1 cellular context compared by ENCODE assay signal in the genomic region with DNA sequence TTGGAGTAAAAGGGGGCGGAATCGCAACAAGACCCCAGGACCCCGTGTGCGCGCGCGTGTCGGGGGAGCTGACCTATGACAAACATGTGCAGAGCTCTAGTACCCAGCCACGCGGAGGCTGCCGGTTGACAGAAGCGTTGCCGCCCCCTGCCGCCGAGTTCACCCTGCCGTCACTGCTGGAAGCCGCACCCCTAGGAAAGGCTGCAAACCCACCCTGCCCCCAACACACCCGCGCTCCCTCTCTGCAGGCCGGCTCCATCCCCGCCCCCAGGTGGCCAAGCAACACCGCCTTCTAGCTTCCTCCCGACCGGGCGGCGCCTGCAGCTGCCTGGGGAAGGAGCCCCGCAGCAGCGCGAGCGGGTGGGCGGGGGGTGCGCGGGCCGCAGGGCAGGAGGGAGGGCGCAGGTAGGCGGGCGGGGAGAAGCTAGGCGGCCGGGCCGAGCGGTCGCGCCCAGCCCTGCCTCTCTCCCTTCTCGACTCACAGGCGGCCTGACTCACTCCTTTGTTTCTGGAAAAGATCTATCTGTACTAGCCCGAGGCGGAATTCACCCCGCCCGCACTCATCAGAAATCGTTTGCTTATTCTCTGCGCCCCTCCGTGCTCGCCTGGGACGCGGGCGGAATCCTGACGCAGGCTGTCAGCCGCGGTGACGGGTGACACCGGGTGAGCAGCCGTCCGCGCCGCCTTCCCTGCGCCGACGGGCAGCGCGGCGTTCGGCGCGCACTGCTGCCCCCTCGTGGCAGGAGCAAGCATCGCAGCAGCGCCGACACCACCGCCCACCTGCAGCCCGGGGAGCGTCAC.
TF ChIP-seq lines count a peak whose summit lies in the region.

No MANE protein-coding gene starts in this region.

TF ChIP-seq in GM12878, 131 proteins besides CTCF, POLR2A, EP300 and RAD21 (continued from another document and continues in another):
- TF ChIP-seq, protein P1, sequence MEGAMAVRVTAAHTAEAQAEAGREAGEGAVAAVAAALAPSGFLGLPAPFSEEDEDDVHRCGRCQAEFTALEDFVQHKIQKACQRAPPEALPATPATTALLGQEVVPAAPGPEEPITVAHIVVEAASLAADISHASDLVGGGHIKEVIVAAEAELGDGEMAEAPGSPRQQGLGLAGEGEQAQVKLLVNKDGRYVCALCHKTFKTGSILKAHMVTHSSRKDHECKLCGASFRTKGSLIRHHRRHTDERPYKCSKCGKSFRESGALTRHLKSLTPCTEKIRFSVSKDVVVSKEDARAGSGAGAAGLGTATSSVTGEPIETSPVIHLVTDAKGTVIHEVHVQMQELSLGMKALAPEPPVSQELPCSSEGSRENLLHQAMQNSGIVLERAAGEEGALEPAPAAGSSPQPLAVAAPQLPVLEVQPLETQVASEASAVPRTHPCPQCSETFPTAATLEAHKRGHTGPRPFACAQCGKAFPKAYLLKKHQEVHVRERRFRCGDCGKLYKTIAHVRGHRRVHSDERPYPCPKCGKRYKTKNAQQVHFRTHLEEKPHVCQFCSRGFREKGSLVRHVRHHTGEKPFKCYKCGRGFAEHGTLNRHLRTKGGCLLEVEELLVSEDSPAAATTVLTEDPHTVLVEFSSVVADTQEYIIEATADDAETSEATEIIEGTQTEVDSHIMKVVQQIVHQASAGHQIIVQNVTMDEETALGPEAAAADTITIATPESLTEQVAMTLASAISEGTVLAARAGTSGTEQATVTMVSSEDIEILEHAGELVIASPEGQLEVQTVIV (IDR thresholded peaks at IDR 0.05; ENCODE audit: borderline replicate concordance, partially characterized antibody), result no peak
- TF ChIP-seq SREBF1 (IDR thresholded peaks at IDR 0.05; ENCODE audit: low read length) (no peak), NR2C2 (IDR thresholded peaks at IDR 0.05; ENCODE audit: borderline replicate concordance, control insufficient read depth, insufficient read length, low read depth) (no peak), ATF7 (IDR thresholded peaks at IDR 0.05; ENCODE audit: low read depth) (no peak), KAT2A (conservative IDR thresholded peaks at IDR 0.05; ENCODE audit: control insufficient read depth, low read depth, low read length) (no peak), TBL1XR1 (IDR thresholded peaks at IDR 0.05; ENCODE audit: low read depth, low read length) (no peak), SUPT20H (IDR thresholded peaks at IDR 0.05; ENCODE audit: borderline replicate concordance, control insufficient read depth, low read depth, low read length) (no peak), BCL11A (IDR thresholded peaks at IDR 0.05; ENCODE audit: low read depth, low read length) (no peak), KLF5 (IDR thresholded peaks at IDR 0.05; ENCODE audit: partially characterized antibody) (no peak), RELA (IDR thresholded peaks at IDR 0.05; ENCODE audit: borderline replicate concordance, partially characterized antibody) (no peak), NBN (IDR thresholded peaks at IDR 0.05) (no peak), POLR2AphosphoS5 (IDR thresholded peaks at IDR 0.05; ENCODE audit: low read length) (no peak), BHLHE40 (IDR thresholded peaks at IDR 0.05; ENCODE audit: borderline replicate concordance in 1 of 2, low read depth in 2 of 2, low read length in 1 of 2) (peak; percentile 24 to 63; a peak in 2 of 4 replicates), YBX1 (IDR thresholded peaks at IDR 0.05) (no peak), SRF (IDR thresholded peaks at IDR 0.05; ENCODE audit: low read depth in 2 of 2, low read length in 2 of 2) (no peak), SP1 (IDR thresholded peaks at IDR 0.05; ENCODE audit: low read depth, low read length) (peak; percentile 22), IKZF2 (IDR thresholded peaks at IDR 0.05) (no peak), MYB (IDR thresholded peaks at IDR 0.05; ENCODE audit: borderline replicate concordance, low read depth, low read length) (no peak), PAX8 (IDR thresholded peaks at IDR 0.05) (no peak), DPF2 (IDR thresholded peaks at IDR 0.05) (peak; percentile 66), POU2F2 (IDR thresholded peaks at IDR 0.05; ENCODE audit: borderline replicate concordance, low read depth, low read length) (no peak), CEBPB (IDR thresholded peaks at IDR 0.05; ENCODE audit: borderline replicate concordance in 1 of 2, low read depth in 2 of 2, low read length in 2 of 2) (no peak), WRNIP1 (IDR thresholded peaks at IDR 0.05; ENCODE audit: borderline replicate concordance, low read depth, low read length) (no peak), RFX5 (IDR thresholded peaks at IDR 0.05; ENCODE audit: low read depth, low read length) (no peak), PAX5 (IDR thresholded peaks at IDR 0.05; ENCODE audit: borderline replicate concordance, low read depth, low read length) (peak; percentile 47; the same call in 1 of the 2 replicates), SREBF2 (IDR thresholded peaks at IDR 0.05; ENCODE audit: low read length) (no peak), CBFB (IDR thresholded peaks at IDR 0.05; ENCODE audit: low read depth) (no peak), EGR1 (IDR thresholded peaks at IDR 0.05; ENCODE audit: borderline replicate concordance in 1 of 2, low read depth in 2 of 2, low read length in 2 of 2) (peak in 1 of 2 experiments; percentile 66; a peak in 2 of 3 replicates), NR2F1 (conservative IDR thresholded peaks at IDR 0.05) (peak; percentile 28; the same call in 1 of the 2 replicates), SIN3A (IDR thresholded peaks at IDR 0.05; ENCODE audit: low read depth, low read length) (no peak), CHD1 (IDR thresholded peaks at IDR 0.05; ENCODE audit: low read depth, low read length) (no peak), TCF3 (IDR thresholded peaks at IDR 0.05; ENCODE audit: borderline replicate concordance, insufficient read depth, low read depth, low read length) (peak; percentile 93)
- TF ChIP-seq, protein P2, sequence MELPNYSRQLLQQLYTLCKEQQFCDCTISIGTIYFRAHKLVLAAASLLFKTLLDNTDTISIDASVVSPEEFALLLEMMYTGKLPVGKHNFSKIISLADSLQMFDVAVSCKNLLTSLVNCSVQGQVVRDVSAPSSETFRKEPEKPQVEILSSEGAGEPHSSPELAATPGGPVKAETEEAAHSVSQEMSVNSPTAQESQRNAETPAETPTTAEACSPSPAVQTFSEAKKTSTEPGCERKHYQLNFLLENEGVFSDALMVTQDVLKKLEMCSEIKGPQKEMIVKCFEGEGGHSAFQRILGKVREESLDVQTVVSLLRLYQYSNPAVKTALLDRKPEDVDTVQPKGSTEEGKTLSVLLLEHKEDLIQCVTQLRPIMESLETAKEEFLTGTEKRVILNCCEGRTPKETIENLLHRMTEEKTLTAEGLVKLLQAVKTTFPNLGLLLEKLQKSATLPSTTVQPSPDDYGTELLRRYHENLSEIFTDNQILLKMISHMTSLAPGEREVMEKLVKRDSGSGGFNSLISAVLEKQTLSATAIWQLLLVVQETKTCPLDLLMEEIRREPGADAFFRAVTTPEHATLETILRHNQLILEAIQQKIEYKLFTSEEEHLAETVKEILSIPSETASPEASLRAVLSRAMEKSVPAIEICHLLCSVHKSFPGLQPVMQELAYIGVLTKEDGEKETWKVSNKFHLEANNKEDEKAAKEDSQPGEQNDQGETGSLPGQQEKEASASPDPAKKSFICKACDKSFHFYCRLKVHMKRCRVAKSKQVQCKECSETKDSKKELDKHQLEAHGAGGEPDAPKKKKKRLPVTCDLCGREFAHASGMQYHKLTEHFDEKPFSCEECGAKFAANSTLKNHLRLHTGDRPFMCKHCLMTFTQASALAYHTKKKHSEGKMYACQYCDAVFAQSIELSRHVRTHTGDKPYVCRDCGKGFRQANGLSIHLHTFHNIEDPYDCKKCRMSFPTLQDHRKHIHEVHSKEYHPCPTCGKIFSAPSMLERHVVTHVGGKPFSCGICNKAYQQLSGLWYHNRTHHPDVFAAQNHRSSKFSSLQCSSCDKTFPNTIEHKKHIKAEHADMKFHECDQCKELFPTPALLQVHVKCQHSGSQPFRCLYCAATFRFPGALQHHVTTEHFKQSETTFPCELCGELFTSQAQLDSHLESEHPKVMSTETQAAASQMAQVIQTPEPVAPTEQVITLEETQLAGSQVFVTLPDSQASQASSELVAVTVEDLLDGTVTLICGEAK (IDR thresholded peaks at IDR 0.05; ENCODE audit: borderline replicate concordance), result no peak
- TF ChIP-seq, protein P3, sequence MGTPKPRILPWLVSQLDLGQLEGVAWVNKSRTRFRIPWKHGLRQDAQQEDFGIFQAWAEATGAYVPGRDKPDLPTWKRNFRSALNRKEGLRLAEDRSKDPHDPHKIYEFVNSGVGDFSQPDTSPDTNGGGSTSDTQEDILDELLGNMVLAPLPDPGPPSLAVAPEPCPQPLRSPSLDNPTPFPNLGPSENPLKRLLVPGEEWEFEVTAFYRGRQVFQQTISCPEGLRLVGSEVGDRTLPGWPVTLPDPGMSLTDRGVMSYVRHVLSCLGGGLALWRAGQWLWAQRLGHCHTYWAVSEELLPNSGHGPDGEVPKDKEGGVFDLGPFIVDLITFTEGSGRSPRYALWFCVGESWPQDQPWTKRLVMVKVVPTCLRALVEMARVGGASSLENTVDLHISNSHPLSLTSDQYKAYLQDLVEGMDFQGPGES (IDR thresholded peaks at IDR 0.05), result no peak
- TF ChIP-seq, protein P4, sequence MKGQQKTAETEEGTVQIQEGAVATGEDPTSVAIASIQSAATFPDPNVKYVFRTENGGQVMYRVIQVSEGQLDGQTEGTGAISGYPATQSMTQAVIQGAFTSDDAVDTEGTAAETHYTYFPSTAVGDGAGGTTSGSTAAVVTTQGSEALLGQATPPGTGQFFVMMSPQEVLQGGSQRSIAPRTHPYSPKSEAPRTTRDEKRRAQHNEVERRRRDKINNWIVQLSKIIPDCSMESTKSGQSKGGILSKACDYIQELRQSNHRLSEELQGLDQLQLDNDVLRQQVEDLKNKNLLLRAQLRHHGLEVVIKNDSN (IDR thresholded peaks at IDR 0.05; ENCODE audit: borderline replicate concordance, extremely low read length, insufficient read depth, low read depth, low read length), result no peak
- TF ChIP-seq, protein P5, sequence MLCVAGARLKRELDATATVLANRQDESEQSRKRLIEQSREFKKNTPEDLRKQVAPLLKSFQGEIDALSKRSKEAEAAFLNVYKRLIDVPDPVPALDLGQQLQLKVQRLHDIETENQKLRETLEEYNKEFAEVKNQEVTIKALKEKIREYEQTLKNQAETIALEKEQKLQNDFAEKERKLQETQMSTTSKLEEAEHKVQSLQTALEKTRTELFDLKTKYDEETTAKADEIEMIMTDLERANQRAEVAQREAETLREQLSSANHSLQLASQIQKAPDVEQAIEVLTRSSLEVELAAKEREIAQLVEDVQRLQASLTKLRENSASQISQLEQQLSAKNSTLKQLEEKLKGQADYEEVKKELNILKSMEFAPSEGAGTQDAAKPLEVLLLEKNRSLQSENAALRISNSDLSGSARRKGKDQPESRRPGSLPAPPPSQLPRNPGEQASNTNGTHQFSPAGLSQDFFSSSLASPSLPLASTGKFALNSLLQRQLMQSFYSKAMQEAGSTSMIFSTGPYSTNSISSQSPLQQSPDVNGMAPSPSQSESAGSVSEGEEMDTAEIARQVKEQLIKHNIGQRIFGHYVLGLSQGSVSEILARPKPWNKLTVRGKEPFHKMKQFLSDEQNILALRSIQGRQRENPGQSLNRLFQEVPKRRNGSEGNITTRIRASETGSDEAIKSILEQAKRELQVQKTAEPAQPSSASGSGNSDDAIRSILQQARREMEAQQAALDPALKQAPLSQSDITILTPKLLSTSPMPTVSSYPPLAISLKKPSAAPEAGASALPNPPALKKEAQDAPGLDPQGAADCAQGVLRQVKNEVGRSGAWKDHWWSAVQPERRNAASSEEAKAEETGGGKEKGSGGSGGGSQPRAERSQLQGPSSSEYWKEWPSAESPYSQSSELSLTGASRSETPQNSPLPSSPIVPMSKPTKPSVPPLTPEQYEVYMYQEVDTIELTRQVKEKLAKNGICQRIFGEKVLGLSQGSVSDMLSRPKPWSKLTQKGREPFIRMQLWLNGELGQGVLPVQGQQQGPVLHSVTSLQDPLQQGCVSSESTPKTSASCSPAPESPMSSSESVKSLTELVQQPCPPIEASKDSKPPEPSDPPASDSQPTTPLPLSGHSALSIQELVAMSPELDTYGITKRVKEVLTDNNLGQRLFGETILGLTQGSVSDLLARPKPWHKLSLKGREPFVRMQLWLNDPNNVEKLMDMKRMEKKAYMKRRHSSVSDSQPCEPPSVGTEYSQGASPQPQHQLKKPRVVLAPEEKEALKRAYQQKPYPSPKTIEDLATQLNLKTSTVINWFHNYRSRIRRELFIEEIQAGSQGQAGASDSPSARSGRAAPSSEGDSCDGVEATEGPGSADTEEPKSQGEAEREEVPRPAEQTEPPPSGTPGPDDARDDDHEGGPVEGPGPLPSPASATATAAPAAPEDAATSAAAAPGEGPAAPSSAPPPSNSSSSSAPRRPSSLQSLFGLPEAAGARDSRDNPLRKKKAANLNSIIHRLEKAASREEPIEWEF (IDR thresholded peaks at IDR 0.05; ENCODE audit: insufficient replicate concordance, low read depth, low read length), result no peak
- TF ChIP-seq, protein P6, sequence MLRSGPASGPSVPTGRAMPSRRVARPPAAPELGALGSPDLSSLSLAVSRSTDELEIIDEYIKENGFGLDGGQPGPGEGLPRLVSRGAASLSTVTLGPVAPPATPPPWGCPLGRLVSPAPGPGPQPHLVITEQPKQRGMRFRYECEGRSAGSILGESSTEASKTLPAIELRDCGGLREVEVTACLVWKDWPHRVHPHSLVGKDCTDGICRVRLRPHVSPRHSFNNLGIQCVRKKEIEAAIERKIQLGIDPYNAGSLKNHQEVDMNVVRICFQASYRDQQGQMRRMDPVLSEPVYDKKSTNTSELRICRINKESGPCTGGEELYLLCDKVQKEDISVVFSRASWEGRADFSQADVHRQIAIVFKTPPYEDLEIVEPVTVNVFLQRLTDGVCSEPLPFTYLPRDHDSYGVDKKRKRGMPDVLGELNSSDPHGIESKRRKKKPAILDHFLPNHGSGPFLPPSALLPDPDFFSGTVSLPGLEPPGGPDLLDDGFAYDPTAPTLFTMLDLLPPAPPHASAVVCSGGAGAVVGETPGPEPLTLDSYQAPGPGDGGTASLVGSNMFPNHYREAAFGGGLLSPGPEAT (IDR thresholded peaks at IDR 0.05; ENCODE audit: low read depth), result no peak
- TF ChIP-seq, protein P7, sequence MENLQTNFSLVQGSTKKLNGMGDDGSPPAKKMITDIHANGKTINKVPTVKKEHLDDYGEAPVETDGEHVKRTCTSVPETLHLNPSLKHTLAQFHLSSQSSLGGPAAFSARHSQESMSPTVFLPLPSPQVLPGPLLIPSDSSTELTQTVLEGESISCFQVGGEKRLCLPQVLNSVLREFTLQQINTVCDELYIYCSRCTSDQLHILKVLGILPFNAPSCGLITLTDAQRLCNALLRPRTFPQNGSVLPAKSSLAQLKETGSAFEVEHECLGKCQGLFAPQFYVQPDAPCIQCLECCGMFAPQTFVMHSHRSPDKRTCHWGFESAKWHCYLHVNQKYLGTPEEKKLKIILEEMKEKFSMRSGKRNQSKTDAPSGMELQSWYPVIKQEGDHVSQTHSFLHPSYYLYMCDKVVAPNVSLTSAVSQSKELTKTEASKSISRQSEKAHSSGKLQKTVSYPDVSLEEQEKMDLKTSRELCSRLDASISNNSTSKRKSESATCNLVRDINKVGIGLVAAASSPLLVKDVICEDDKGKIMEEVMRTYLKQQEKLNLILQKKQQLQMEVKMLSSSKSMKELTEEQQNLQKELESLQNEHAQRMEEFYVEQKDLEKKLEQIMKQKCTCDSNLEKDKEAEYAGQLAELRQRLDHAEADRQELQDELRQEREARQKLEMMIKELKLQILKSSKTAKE (IDR thresholded peaks at IDR 0.05; ENCODE audit: low read depth, poor library complexity, severe bottlenecking), result no peak
- TF ChIP-seq, protein P8, sequence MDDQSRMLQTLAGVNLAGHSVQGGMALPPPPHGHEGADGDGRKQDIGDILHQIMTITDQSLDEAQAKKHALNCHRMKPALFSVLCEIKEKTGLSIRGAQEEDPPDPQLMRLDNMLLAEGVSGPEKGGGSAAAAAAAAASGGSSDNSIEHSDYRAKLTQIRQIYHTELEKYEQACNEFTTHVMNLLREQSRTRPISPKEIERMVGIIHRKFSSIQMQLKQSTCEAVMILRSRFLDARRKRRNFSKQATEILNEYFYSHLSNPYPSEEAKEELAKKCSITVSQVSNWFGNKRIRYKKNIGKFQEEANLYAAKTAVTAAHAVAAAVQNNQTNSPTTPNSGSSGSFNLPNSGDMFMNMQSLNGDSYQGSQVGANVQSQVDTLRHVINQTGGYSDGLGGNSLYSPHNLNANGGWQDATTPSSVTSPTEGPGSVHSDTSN (IDR thresholded peaks at IDR 0.05; ENCODE audit: insufficient replicate concordance, low read depth, low read length), result peak; percentile 80
